In the genomic region with DNA sequence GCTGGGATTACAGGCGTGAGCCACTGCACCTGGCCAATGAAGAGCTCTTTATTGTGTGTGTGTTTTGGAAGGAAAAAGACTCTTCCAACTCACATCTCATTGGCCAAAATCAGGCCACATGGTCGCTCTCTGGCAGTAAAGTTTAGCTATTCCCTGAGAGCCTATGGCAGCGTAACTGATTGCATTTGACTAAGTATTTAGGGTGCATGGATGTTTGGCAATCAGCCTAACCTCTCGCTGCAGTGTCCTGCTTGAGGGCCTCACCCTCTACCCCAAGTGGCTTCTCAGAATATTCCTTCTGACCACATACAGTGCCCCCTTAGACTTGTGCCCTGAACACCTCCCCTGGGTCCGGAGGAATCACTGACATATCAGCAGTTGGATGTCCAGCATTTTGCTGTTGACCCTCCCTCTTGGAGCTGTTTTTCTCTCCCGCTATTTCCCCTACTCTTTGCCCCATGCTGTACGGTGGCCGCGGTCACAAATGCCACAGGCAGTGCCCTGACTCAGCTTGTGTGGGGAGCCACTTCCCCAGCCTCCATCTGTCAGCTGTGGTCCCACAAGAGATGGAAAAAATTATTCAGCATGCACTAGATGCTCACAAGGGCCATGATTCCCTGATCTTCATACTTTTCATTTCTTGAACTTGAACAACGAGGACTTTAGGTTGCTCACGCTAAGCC, we compare ENCODE assay signal across 9 cellular contexts. TPM values are rescaled to one million over a fixed set of nuclear protein-coding genes. Genes with fewer than 3 reads are reported as not detected.
DNase-seq lines count a peak whose midpoint lies in the region; ATAC-seq and TF ChIP-seq lines count a peak whose summit lies in the region.
"Had no signal": no experiment of that assay in that cellular context is flagged by ENCODE, and none has a peak within 500 bp of the region (broad histone marks: within the 10 kb centered on the region; RNA-seq: fewer than 3 reads in every experiment).

No MANE protein-coding gene starts in this region.

- no peaks in the 10 kb centered on the region for H3K36me3 Mint-ChIP-seq in WTC11
- H3K36me3 Mint-ChIP-seq in dendritic cell treated with granulocyte-macrophage colony-stimulating factor and Interleukin-4, amounts not matched to agents 40 ng/mL and 50 ng/mL, for 4 days (ENCODE audit: low read depth) = peaks cover 40% of the 10 kb centered on the region

- no peak for TF ChIP-seq CTCF in WTC11 (IDR thresholded peaks at IDR 0.05)

- no peaks in the 10 kb centered on the region; the same call in 1 of the 2 replicates for H3K4me1 Mint-ChIP-seq in WTC11
- H3K4me1 Mint-ChIP-seq in dendritic cell treated with granulocyte-macrophage colony-stimulating factor and Interleukin-4, amounts not matched to agents 40 ng/mL and 50 ng/mL, for 4 days (ENCODE audit: low read depth) = peaks cover 44% of the 10 kb centered on the region

- H3K27me3 Mint-ChIP-seq in WTC11 (ENCODE audit: low read depth) = no peaks in the 10 kb centered on the region
- H3K27me3 Mint-ChIP-seq in dendritic cell treated with granulocyte-macrophage colony-stimulating factor and Interleukin-4, amounts not matched to agents 40 ng/mL and 50 ng/mL, for 4 days = peaks cover 8% of the 10 kb centered on the region

- no peak for ATAC-seq in WTC11
- no peak for ATAC-seq in HG02678 (IDR thresholded peaks at IDR 0.05; ENCODE audit: unreplicated experiment)
- no peak for ATAC-seq in GM18873 (IDR thresholded peaks at IDR 0.05; ENCODE audit: low FRiP score, unreplicated experiment)
- ATAC-seq: left cardiac atrium had no signal

- POLR2A ChIA-PET in WTC11 (lab: Charles Lee) = no interaction called here

- no peak overlapping the region for H3K4me3 Mint-ChIP-seq in WTC11
- H3K4me3 Mint-ChIP-seq in dendritic cell treated with granulocyte-macrophage colony-stimulating factor and Interleukin-4, amounts not matched to agents 40 ng/mL and 50 ng/mL, for 4 days = no peak overlapping the region

- DNase-seq in Jurkat, Clone E6-1 (ENCODE audit: low read depth, low spot score) = peak; percentile 7
- DNase-seq in WTC11 (ENCODE audit: low spot score) = no peak
- peak; percentile 24 for DNase-seq in stimulated activated CD8-positive, alpha-beta memory T cell treated with anti-CD3 and anti-CD28 coated beads, Interleukin-12 subunit alpha, Interleukin-12 subunit beta, amount 100 ng/mL, for 4 hours (ENCODE audit: low read depth)
- no peak for DNase-seq in NCI-H1930 (lab: John Stamatoyannopoulos, UW)
- DNase-seq in NCI-H2029 treated with DMSO at 0.1 percent for 48 hours (lab: John Stamatoyannopoulos, UW) = no peak
- DNase-seq: left cardiac atrium had no signal

- CTCF ChIA-PET in WTC11 (lab: Charles Lee) = interaction anchor here (1.0 to 3.9 kb wide), 5 partner anchors 9 to 92 kb away, joined by 3 to 14 read pairs (median 5); partner anchors contain the start of gene PHETA1

- no peaks in the 10 kb centered on the region for H3K9me3 Mint-ChIP-seq in WTC11
- no peaks in the 10 kb centered on the region for H3K9me3 Mint-ChIP-seq in dendritic cell treated with granulocyte-macrophage colony-stimulating factor and Interleukin-4, amounts not matched to agents 40 ng/mL and 50 ng/mL, for 4 days

- peak overlapping the region; percentile 22 for H3K27ac Mint-ChIP-seq in WTC11
- H3K27ac Mint-ChIP-seq in dendritic cell treated with granulocyte-macrophage colony-stimulating factor and Interleukin-4, amounts not matched to agents 40 ng/mL and 50 ng/mL, for 4 days = peak overlapping the region; percentile 77

- no peak overlapping the region for H3K4me3 ChIP-seq in Jurkat, Clone E6-1 (ENCODE audit: low read length)

- intact Hi-C loops in dendritic cell treated with granulocyte-macrophage colony-stimulating factor and Interleukin-4, amounts not matched to agents 40 ng/mL and 50 ng/mL, for 4 days (cut with micrococcal nuclease) = no loop called here

TF ChIP-seq in WTC11, 78 proteins besides CTCF, POLR2A, EP300 and RAD21 (continues in another document):
- no peak for TF ChIP-seq SOX15 (CRISPR knock-in tag; IDR thresholded peaks at IDR 0.05)
- no peak for TF ChIP-seq ATF1 (CRISPR knock-in tag; IDR thresholded peaks at IDR 0.05)
- TF ChIP-seq, protein P1, sequence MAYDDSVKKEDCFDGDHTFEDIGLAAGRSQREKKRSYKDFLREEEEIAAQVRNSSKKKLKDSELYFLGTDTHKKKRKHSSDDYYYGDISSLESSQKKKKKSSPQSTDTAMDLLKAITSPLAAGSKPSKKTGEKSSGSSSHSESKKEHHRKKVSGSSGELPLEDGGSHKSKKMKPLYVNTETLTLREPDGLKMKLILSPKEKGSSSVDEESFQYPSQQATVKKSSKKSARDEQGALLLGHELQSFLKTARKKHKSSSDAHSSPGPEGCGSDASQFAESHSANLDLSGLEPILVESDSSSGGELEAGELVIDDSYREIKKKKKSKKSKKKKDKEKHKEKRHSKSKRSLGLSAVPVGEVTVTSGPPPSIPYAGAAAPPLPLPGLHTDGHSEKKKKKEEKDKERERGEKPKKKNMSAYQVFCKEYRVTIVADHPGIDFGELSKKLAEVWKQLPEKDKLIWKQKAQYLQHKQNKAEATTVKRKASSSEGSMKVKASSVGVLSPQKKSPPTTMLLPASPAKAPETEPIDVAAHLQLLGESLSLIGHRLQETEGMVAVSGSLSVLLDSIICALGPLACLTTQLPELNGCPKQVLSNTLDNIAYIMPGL (CRISPR knock-in tag; IDR thresholded peaks at IDR 0.05) = no peak
- no peak for TF ChIP-seq ZBTB21 (CRISPR knock-in tag; IDR thresholded peaks at IDR 0.05; ENCODE audit: borderline replicate concordance)
- TF ChIP-seq, protein P2, sequence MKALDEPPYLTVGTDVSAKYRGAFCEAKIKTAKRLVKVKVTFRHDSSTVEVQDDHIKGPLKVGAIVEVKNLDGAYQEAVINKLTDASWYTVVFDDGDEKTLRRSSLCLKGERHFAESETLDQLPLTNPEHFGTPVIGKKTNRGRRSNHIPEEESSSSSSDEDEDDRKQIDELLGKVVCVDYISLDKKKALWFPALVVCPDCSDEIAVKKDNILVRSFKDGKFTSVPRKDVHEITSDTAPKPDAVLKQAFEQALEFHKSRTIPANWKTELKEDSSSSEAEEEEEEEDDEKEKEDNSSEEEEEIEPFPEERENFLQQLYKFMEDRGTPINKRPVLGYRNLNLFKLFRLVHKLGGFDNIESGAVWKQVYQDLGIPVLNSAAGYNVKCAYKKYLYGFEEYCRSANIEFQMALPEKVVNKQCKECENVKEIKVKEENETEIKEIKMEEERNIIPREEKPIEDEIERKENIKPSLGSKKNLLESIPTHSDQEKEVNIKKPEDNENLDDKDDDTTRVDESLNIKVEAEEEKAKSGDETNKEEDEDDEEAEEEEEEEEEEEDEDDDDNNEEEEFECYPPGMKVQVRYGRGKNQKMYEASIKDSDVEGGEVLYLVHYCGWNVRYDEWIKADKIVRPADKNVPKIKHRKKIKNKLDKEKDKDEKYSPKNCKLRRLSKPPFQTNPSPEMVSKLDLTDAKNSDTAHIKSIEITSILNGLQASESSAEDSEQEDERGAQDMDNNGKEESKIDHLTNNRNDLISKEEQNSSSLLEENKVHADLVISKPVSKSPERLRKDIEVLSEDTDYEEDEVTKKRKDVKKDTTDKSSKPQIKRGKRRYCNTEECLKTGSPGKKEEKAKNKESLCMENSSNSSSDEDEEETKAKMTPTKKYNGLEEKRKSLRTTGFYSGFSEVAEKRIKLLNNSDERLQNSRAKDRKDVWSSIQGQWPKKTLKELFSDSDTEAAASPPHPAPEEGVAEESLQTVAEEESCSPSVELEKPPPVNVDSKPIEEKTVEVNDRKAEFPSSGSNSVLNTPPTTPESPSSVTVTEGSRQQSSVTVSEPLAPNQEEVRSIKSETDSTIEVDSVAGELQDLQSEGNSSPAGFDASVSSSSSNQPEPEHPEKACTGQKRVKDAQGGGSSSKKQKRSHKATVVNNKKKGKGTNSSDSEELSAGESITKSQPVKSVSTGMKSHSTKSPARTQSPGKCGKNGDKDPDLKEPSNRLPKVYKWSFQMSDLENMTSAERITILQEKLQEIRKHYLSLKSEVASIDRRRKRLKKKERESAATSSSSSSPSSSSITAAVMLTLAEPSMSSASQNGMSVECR (CRISPR knock-in tag; IDR thresholded peaks at IDR 0.05; ENCODE audit: borderline replicate concordance) = no peak
- no peak for TF ChIP-seq KAT7 (CRISPR knock-in tag; IDR thresholded peaks at IDR 0.05; ENCODE audit: borderline replicate concordance)
- no peak for TF ChIP-seq ZNF219 (CRISPR knock-in tag; IDR thresholded peaks at IDR 0.05; ENCODE audit: borderline replicate concordance)
- TF ChIP-seq ZNF512 (CRISPR knock-in tag; IDR thresholded peaks at IDR 0.05; ENCODE audit: borderline replicate concordance) = no peak
- TF ChIP-seq, protein P3, sequence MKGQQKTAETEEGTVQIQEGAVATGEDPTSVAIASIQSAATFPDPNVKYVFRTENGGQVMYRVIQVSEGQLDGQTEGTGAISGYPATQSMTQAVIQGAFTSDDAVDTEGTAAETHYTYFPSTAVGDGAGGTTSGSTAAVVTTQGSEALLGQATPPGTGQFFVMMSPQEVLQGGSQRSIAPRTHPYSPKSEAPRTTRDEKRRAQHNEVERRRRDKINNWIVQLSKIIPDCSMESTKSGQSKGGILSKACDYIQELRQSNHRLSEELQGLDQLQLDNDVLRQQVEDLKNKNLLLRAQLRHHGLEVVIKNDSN (CRISPR knock-in tag; IDR thresholded peaks at IDR 0.05) = no peak
- no peak for TF ChIP-seq ZNF317 (CRISPR knock-in tag; IDR thresholded peaks at IDR 0.05; ENCODE audit: borderline replicate concordance, low read depth)

RNA-seq across cellular contexts. Expression of gene PHETA1, which starts 9.5 kb away (rescaled TPM):
- polyA plus RNA-seq in Jurkat, Clone E6-1 (2012; ENCODE audit: insufficient read depth, insufficient read length) = 4.4 TPM
- total RNA-seq in WTC11 (2021) = 12.4 to 18.6 TPM (median 14.9 TPM) in 3 replicates

RNA-seq across cellular contexts. Expression of gene SH2B3, which starts 46.4 kb away (rescaled TPM):
- 9.7 TPM for polyA plus RNA-seq in Jurkat, Clone E6-1 (2012; ENCODE audit: insufficient read depth, insufficient read length)
- 20.5 to 31.8 TPM (median 20.7 TPM) in 3 replicates for total RNA-seq in WTC11 (2021)

Comparison
In these comparisons a context has a peak if more than half of its experiments do, and no peak if none do; other contexts are left out.
1. DNase-seq: peak in Jurkat, Clone E6-1 (single experiment) and stimulated activated CD8-positive, alpha-beta memory T cell treated with anti-CD3 and anti-CD28 coated beads, Interleukin-12 subunit alpha, Interleukin-12 subunit beta, amount 100 ng/mL, for 4 hours (single experiment); none in WTC11 (single experiment), NCI-H1930 (0 of 2) and NCI-H2029 treated with DMSO at 0.1 percent for 48 hours (single experiment).